Comparison of ENCODE assay signal across 13 cellular contexts in the genomic region with DNA sequence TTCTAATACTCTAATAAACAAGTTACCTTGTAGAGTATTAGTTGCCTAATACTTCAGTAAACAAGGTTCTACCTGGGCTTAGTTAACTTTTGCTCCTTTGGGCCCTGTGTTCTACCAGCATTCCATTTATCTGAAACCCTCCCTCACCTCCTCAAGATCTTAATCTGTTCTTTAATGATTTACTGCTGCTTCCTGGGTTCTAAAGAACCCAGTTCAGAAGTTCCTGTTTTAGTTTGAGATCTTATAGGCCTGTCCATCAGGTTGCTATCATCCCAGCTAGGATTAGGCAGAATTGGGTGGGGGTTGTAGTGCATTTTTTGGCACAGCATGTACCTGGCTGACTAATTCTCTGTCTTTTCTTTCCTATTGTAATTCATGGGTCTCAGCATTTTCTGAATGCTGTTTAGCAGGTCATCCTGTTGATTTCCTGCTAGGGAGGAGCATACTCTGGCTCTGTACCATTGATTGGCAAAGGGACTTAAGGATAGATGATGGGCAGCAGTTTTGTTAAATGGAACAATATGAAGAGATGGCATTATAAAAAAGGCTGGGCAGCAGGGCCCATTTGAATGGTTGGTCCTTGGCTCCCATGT.
"Had no signal": no experiment of that assay in that cellular context is flagged by ENCODE, and none has a peak within 500 bp of the region (broad histone marks: within the 10 kb centered on the region; RNA-seq: fewer than 3 reads in every experiment).

No MANE protein-coding gene starts in this region.

- H3K4me3 ChIP-seq: psoas muscle, suprapubic skin, upper lobe of right lung had no signal

- H3K9me3 ChIP-seq: psoas muscle, suprapubic skin, upper lobe of right lung had no signal

- H3K27me3 Mint-ChIP-seq: activated CD4-positive, alpha-beta memory T cell treated with anti-CD3 and anti-CD28 coated beads for 36 hours; activated naive CD8-positive, alpha-beta T cell treated with anti-CD3 and anti-CD28 coated beads, Interleukin-2, amount 10 ng/mL, durations not matched to agents 7 days and 5 days had no signal

- H3K4me3 Mint-ChIP-seq: activated CD4-positive, alpha-beta memory T cell treated with anti-CD3 and anti-CD28 coated beads for 36 hours; activated naive CD8-positive, alpha-beta T cell treated with anti-CD3 and anti-CD28 coated beads, Interleukin-2, amount 10 ng/mL, durations not matched to agents 7 days and 5 days had no signal

- ATAC-seq: psoas muscle; stimulated activated naive CD8-positive, alpha-beta T cell treated with anti-CD3 and anti-CD28 coated beads, Interleukin-15, Interleukin-2, amounts not matched to agents 100 U/mL and 50 U/mL, for 24 hours; upper lobe of right lung had no signal

- H3K4me1 Mint-ChIP-seq: activated naive CD8-positive, alpha-beta T cell treated with anti-CD3 and anti-CD28 coated beads, Interleukin-2, amount 10 ng/mL, durations not matched to agents 7 days and 5 days had no signal

- H3K4me1 ChIP-seq: psoas muscle, suprapubic skin, upper lobe of right lung had no signal

- DNase-seq: activated CD4-positive, alpha-beta memory T cell treated with anti-CD3 and anti-CD28 coated beads for 36 hours; activated naive CD8-positive, alpha-beta T cell treated with anti-CD3 and anti-CD28 coated beads, Interleukin-2, amount 10 ng/mL, durations not matched to agents 7 days and 5 days; activated T-cell treated with anti-CD3 and anti-CD28 coated beads, Interleukin-2, amount 50 U/mL, for 48 hours; aorta; effector memory CD4-positive, alpha-beta T cell; glutamatergic neuron; psoas muscle; stimulated activated CD4-positive, alpha-beta T cell treated with anti-CD3 and anti-CD28 coated beads, Interleukin-12 subunit alpha, Interleukin-12 subunit beta, amount 100 ng/mL, for 4 hours; stimulated activated CD4-positive, alpha-beta T cell treated with anti-CD3 and anti-CD28 coated beads, Interleukin-2, amount 100 ng/mL, for 48 hours; stimulated activated naive CD8-positive, alpha-beta T cell treated with anti-CD3 and anti-CD28 coated beads, Interleukin-15, Interleukin-2, amounts not matched to agents 100 U/mL and 50 U/mL, for 24 hours; T-helper 2 cell; upper lobe of right lung had no signal

- H3K27me3 ChIP-seq: suprapubic skin, upper lobe of right lung had no signal

- H3K9me3 Mint-ChIP-seq: activated CD4-positive, alpha-beta memory T cell treated with anti-CD3 and anti-CD28 coated beads for 36 hours; activated naive CD8-positive, alpha-beta T cell treated with anti-CD3 and anti-CD28 coated beads, Interleukin-2, amount 10 ng/mL, durations not matched to agents 7 days and 5 days had no signal

- H3K27ac ChIP-seq: psoas muscle, suprapubic skin, upper lobe of right lung had no signal

- H3K27ac Mint-ChIP-seq: activated CD4-positive, alpha-beta memory T cell treated with anti-CD3 and anti-CD28 coated beads for 36 hours; activated naive CD8-positive, alpha-beta T cell treated with anti-CD3 and anti-CD28 coated beads, Interleukin-2, amount 10 ng/mL, durations not matched to agents 7 days and 5 days had no signal
